Comparison of ENCODE assay signal across 2 cellular contexts in genomic region chr10:55551603-55552002, GRCh38.
A peak's percentile ranks its signal among the peaks of the same experiment; 100 is the strongest.
TF ChIP-seq lines count a peak whose summit lies in the region.

No MANE protein-coding gene starts in this region.

TF ChIP-seq in HepG2, 621 proteins besides CTCF, POLR2A, EP300 and RAD21:
- TF ChIP-seq CEBPB (IDR thresholded peaks at IDR 0.05; ENCODE audit: borderline replicate concordance, low read depth, low read length) (peak; percentile 57; the same call in 1 of the 2 replicates), YY1 (IDR thresholded peaks at IDR 0.05; ENCODE audit: insufficient read depth, insufficient replicate concordance, low read depth, low read length) (no peak), KDM6A (CRISPR knock-in tag; IDR thresholded peaks at IDR 0.05; ENCODE audit: low read depth) (no peak), MXI1 (IDR thresholded peaks at IDR 0.05; ENCODE audit: borderline replicate concordance, low read depth, low read length) (no peak), MED1 (CRISPR knock-in tag; IDR thresholded peaks at IDR 0.05) (no peak), SIX1 (CRISPR knock-in tag; IDR thresholded peaks at IDR 0.05; ENCODE audit: borderline replicate concordance) (no peak), FOXO1 (CRISPR knock-in tag; IDR thresholded peaks at IDR 0.05) (no peak), MXD1 (CRISPR knock-in tag; IDR thresholded peaks at IDR 0.05) (no peak)

TF ChIP-seq in K562, 482 proteins besides CTCF, POLR2A, EP300 and RAD21:
- TF ChIP-seq CEBPB (tag; IDR thresholded peaks at IDR 0.05) (peak; percentile 69), CEBPG (CRISPR knock-in tag; IDR thresholded peaks at IDR 0.05) (no peak), CEBPG (tag; conservative IDR thresholded peaks at IDR 0.05 in 1 of 2, IDR thresholded peaks at IDR 0.05 in 1 of 2) (peak in 1 of 2 experiments; percentile 87; a peak in 2 of 4 replicates), AFF1 (IDR thresholded peaks at IDR 0.05; ENCODE audit: low read depth in 1 of 2, partially characterized antibody in 2 of 2) (no peak)
